ENCODE assay signal across 10 cellular contexts in the genomic region with DNA sequence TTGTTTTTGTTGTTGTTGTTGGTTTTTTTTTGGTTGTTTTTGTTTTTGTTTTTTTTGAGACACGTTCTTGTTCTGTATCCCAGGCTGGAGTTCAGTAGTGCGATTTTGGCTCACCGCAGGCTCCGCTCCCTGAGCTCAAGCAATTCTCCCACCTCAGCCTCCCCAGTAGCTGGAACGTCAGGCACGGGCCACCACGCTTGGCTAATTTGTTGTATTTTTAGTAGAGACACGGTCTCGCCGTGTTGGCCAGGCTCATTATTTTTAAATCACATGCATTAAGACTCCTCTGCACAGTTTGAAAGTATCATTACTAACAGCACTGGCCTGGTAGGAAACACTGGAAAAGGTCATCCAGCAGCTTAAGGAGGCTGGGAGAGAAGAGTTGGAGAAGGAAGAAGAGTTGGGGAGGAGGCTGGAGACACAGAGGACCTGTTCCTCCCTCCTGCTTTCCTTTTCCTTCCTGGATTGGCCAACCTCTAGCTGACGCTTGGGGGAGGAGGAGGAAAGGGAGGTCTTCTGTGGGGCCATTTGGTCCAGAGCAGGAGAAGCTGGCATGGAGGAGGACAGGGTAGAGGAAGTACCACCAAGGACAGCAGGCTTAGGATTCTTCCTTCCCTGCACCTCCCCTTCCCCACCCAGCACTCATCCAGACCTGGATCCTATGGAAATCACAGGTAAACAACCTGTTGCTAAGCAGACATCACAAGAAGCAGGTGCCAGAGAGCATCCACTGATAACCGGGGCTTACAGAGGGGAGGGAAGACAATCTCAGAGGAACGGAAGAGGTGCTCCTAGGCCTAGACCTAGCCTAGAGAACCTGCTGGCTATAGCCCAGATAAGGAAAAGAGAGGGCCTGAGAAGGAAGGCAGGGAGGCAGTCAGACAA.
DNase-seq lines count a peak whose midpoint lies in the region; ATAC-seq and TF ChIP-seq lines count a peak whose summit lies in the region.
"Had no signal": no experiment of that assay in that cellular context is flagged by ENCODE, and none has a peak within 500 bp of the region (broad histone marks: within the 10 kb centered on the region; RNA-seq: fewer than 3 reads in every experiment).

No MANE protein-coding gene starts in this region.

- peaks cover 91% of the 10 kb centered on the region for H3K79me2 ChIP-seq in PC-9 (ENCODE audit: low read depth)

- peaks cover 31% of the 10 kb centered on the region; the same call in 1 of the 2 replicates for H3F3A ChIP-seq in PC-9 (ENCODE audit: insufficient read depth, low read depth)

- peak overlapping the region; percentile 80; the same call in 1 of the 2 replicates for H3K27ac ChIP-seq in PC-9
- peak overlapping the region; percentile 73 to 88 (median 80) for H3K27ac ChIP-seq in stomach
- H3K27ac ChIP-seq in testis = no peak overlapping the region

- no peaks in the 10 kb centered on the region for H3K9me3 Mint-ChIP-seq in activated T-cell treated with anti-CD3 and anti-CD28 coated beads, Interleukin-2, amount 50 U/mL, for 72 hours
- H3K9me3 Mint-ChIP-seq in immature natural killer cell (no peaks in the 10 kb centered on the region), HFFc6 (no peaks in the 10 kb centered on the region)

- TF ChIP-seq POLR2A in stomach (IDR thresholded peaks at IDR 0.05) (no peak), testis (IDR thresholded peaks at IDR 0.05) (no peak)

- CTCF ChIA-PET in PC-9 (lab: Charles Lee) = interaction anchor here (0.7 kb wide), 1 partner anchor 177 kb away, joined by 3 read pairs; no protein-coding TSS in a partner anchor

- ATAC-seq in activated T-cell treated with anti-CD3 and anti-CD28 coated beads, Interleukin-2, amount 50 U/mL, for 72 hours (replicated peaks in 1 of 2) = no peak

- H3K9me3 ChIP-seq in PC-9 (ENCODE audit: insufficient read depth, low read depth) = no peaks in the 10 kb centered on the region
- H3K9me3 ChIP-seq in stomach = no peaks in the 10 kb centered on the region
- H3K9me3 ChIP-seq in testis = no peaks in the 10 kb centered on the region
- H3K9me3 ChIP-seq: left lung had no signal

- peaks cover 53% of the 10 kb centered on the region for H3K4me1 ChIP-seq in PC-9 (replicated peaks; ENCODE audit: insufficient read depth)
- peaks cover 76 to 93% (median 90%) of the 10 kb centered on the region in 4 donors for H3K4me1 ChIP-seq in stomach
- peaks cover 35% of the 10 kb centered on the region for H3K4me1 ChIP-seq in testis

- H3K4me2 ChIP-seq in PC-9 = peak overlapping the region; percentile 82

- no peak for DNase-seq in activated T-cell treated with anti-CD3 and anti-CD28 coated beads, Interleukin-2, amount 50 U/mL, for 72 hours
- DNase-seq in activated T-cell treated with anti-CD3 and anti-CD28 coated beads, Interleukin-2, amount 50 U/mL, for 48 hours = no peak
- no peak for DNase-seq in PC-9
- DNase-seq in immature natural killer cell = no peak
- no peak for DNase-seq in stomach
- no peak for DNase-seq in testis
- no peak for DNase-seq in mucosa of gallbladder (ENCODE audit: low spot score)
- DNase-seq in HFFc6 = no peak
- DNase-seq: left lung, T1000 had no signal

- no peak for TF ChIP-seq EP300 in stomach (IDR thresholded peaks at IDR 0.05)

- H3K4me3 ChIP-seq in PC-9 = peak overlapping the region; percentile 56
- peak overlapping the region; percentile 22 to 48 (median 34) for H3K4me3 ChIP-seq in stomach
- H3K4me3 ChIP-seq in testis = no peak overlapping the region

- TF ChIP-seq CTCF in PC-9 (conservative IDR thresholded peaks at IDR 0.05) (no peak), stomach (IDR thresholded peaks at IDR 0.05) (no peak), testis (IDR thresholded peaks at IDR 0.05) (no peak), HFFc6 (IDR thresholded peaks at IDR 0.05) (no peak)

- 33 to 68% (median 42%) methylated on average over 12 to 13 of the region's 13 CpGs for WGBS in stomach, 5 donors
- WGBS in testis, 2 donors = 56 to 78% methylated on average over 13 of the region's 13 CpGs

- no peaks in the 10 kb centered on the region for H3K36me3 Mint-ChIP-seq in activated T-cell treated with anti-CD3 and anti-CD28 coated beads, Interleukin-2, amount 50 U/mL, for 72 hours (ENCODE audit: insufficient read depth in 2 of 2)
- H3K36me3 Mint-ChIP-seq in immature natural killer cell (no peaks in the 10 kb centered on the region), HFFc6 (ENCODE audit: low read depth) (no peaks in the 10 kb centered on the region)

- peak overlapping the region; percentile 3 to 33 for H3K4me3 Mint-ChIP-seq in activated T-cell treated with anti-CD3 and anti-CD28 coated beads, Interleukin-2, amount 50 U/mL, for 72 hours
- peak overlapping the region in 4 of 5 donors; percentile 19 to 92 (median 58) for H3K4me3 Mint-ChIP-seq in immature natural killer cell
- H3K4me3 Mint-ChIP-seq in HFFc6 = no peak overlapping the region

- POLR2A ChIA-PET in PC-9 (lab: Charles Lee; ENCODE audit: unreplicated experiment) = interaction anchor here (0.5 kb wide), 1 partner anchor 86 kb away, joined by 6 read pairs; no protein-coding TSS in a partner anchor

- intact Hi-C loops in PC-9 (cut with micrococcal nuclease; ENCODE audit: unreplicated experiment) (loop anchor here (5.0 kb wide), 3 partner anchors 37 to 77 kb away; a partner anchor contains a TSS), stomach (cut with DNase I; ENCODE audit: low total_unique reads) (no loop called here), testis (cut with DNase I; ENCODE audit: low total_unique reads) (no loop called here)

- no peaks in the 10 kb centered on the region for H3K36me3 ChIP-seq in PC-9 (ENCODE audit: low read depth)
- H3K36me3 ChIP-seq in stomach = no peaks in the 10 kb centered on the region
- H3K36me3 ChIP-seq in testis (ENCODE audit: low read depth, missing control alignments) = no peaks in the 10 kb centered on the region
- H3K36me3 ChIP-seq: left lung had no signal

- BruUV-seq in PC-9 (replicated peaks; lab: Mats Ljungman, UMichigan) = no TSS peak

- peaks cover 8% of the 10 kb centered on the region for H3K27me3 Mint-ChIP-seq in activated T-cell treated with anti-CD3 and anti-CD28 coated beads, Interleukin-2, amount 50 U/mL, for 72 hours (ENCODE audit: low read depth)
- H3K27me3 Mint-ChIP-seq in immature natural killer cell (ENCODE audit: low read depth in 3 of 3) (peaks cover 2 to 10% (median 10%) of the 10 kb centered on the region in 3 donors), HFFc6 (ENCODE audit: insufficient read depth) (peaks cover 18% of the 10 kb centered on the region)

- no peaks in the 10 kb centered on the region for H3K27me3 ChIP-seq in PC-9 (ENCODE audit: insufficient read depth, low read depth)
- H3K27me3 ChIP-seq in stomach = no peaks in the 10 kb centered on the region
- H3K27me3 ChIP-seq in testis = no peaks in the 10 kb centered on the region

- H3K27ac Mint-ChIP-seq in activated T-cell treated with anti-CD3 and anti-CD28 coated beads, Interleukin-2, amount 50 U/mL, for 72 hours = no peak overlapping the region
- H3K27ac Mint-ChIP-seq in immature natural killer cell (peak overlapping the region in 3 of 6 donors; percentile 37 to 77 (median 51)), HFFc6 (no peak overlapping the region)

- H2AFZ ChIP-seq in PC-9 = no peak overlapping the region

- peaks cover 16% of the 10 kb centered on the region for H4K20me1 ChIP-seq in PC-9 (ENCODE audit: insufficient read depth)

- peaks cover 28% of the 10 kb centered on the region for H3K4me1 Mint-ChIP-seq in activated T-cell treated with anti-CD3 and anti-CD28 coated beads, Interleukin-2, amount 50 U/mL, for 72 hours (ENCODE audit: low read depth)
- H3K4me1 Mint-ChIP-seq in immature natural killer cell (peaks cover 30 to 32% of the 10 kb centered on the region in 2 donors), HFFc6 (ENCODE audit: low read depth) (peaks cover 30% of the 10 kb centered on the region)

- no peaks in the 10 kb centered on the region for H3K9me2 ChIP-seq in PC-9 (ENCODE audit: insufficient read depth)

Comparison
In these comparisons a context has a peak if more than half of its experiments do, and no peak if none do; other contexts are left out.
1. H3K27ac ChIP-seq: peak in PC-9 (single experiment) and stomach (5 of 5); none in testis (0 of 2).
2. H3K4me3 ChIP-seq: peak in PC-9 (single experiment) and stomach (4 of 4); none in testis (0 of 2).